27 cellular contexts compared by ENCODE assay signal in the genomic region with DNA sequence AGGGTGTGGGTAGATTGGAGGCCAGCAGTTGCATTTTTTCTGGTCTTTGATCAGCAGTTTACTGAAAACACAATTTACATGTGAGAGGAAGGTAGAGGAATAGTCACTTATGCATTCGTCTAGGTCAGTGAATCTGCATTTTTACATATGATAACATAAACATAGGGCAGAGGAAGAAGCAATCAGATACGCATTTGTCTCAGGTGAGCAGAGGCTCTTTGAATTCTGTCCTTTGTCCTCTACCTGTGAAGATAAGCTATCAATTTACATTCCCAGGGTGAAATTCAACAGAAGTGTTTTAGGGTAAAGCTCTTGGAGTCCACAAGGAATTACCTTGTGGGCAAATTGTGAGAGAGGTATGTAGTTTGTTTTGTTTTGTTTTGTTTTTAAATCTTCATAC.
A peak's percentile ranks its signal among the peaks of the same experiment; 100 is the strongest.
DNase-seq lines count a peak whose midpoint lies in the region; FAIRE-seq and TF ChIP-seq lines count a peak whose summit lies in the region.
"Had no signal": no experiment of that assay in that cellular context is flagged by ENCODE, and none has a peak within 500 bp of the region (broad histone marks: within the 10 kb centered on the region; RNA-seq: fewer than 3 reads in every experiment).

No MANE protein-coding gene starts in this region.

- no peak for TF ChIP-seq CTCF in astrocyte (IDR thresholded peaks at IDR 0.05; ENCODE audit: insufficient read depth, low read depth, low read length)

- CTCF ChIA-PET in activated naive CD4-positive, alpha-beta T cell treated with anti-CD3 and anti-CD28 coated beads, Interleukin-2, amount 10 ng/mL, durations not matched to agents 7 days and 5 days (lab: Charles Lee) = no interaction called here

- no peak for DNase-seq in astrocyte (ENCODE audit: low read depth)
- DNase-seq in LoVo (ENCODE audit: low spot score) = no peak
- no peak for DNase-seq in HUDEP-2 (lab: John Stamatoyannopoulos, UW; ENCODE audit: unreplicated experiment in 76 of 76)
- no peak for DNase-seq in putamen (ENCODE audit: low spot score)
- no peak for DNase-seq in activated naive CD4-positive, alpha-beta T cell treated with anti-CD3 and anti-CD28 coated beads, Interleukin-2, amount 10 ng/mL, durations not matched to agents 7 days and 5 days
- DNase-seq: C1 segment of cervical spinal cord; Calu3; CD4-positive, alpha-beta memory T cell; DMS79 treated with DMSO at 0.1 percent for 48 hours; HFFc6; Kasumi-1; MV-4-11; NCI-H1105 treated with DMSO at 0.1 percent for 48 hours; NCI-H146; NCI-H1930; NCI-H2107; NCI-H446 treated with DMSO at 0.1 percent for 48 hours; NCI-H526 treated with DMSO at 0.1 percent for 48 hours; RPMI8226; SHP77; T-cell had no signal

- H3K4me1 ChIP-seq in HUES48 (ENCODE audit: control insufficient read depth, insufficient read depth, low read length) (peaks cover 16% of the 10 kb centered on the region), astrocyte (ENCODE audit: insufficient read depth, low read length) (no peaks in the 10 kb centered on the region), iPS-20b (ENCODE audit: insufficient read depth, low read length) (0 out of 2 replicates have a peak, but pooled peaks cover 4% of the 10 kb centered on the region)
- H3K4me1 ChIP-seq: HAP-1 had no signal

- no peaks in the 10 kb centered on the region for H3K79me2 ChIP-seq in astrocyte (ENCODE audit: insufficient read depth, low read length)

- no peak overlapping the region for H3K4me3 Mint-ChIP-seq in astrocyte (ENCODE audit: unreplicated experiment)
- H3K4me3 Mint-ChIP-seq in activated naive CD4-positive, alpha-beta T cell treated with anti-CD3 and anti-CD28 coated beads, Interleukin-2, amount 10 ng/mL, durations not matched to agents 7 days and 5 days = no peak overlapping the region
- H3K4me3 Mint-ChIP-seq: CD4-positive, alpha-beta memory T cell; HFFc6; T-cell had no signal

- H3K27me3 ChIP-seq in HUES48 (ENCODE audit: control insufficient read depth, insufficient read depth, low read length) (no peaks in the 10 kb centered on the region), astrocyte (ENCODE audit: insufficient read depth, low read length) (no peaks in the 10 kb centered on the region), iPS-20b (ENCODE audit: insufficient read depth, low read length) (no peaks in the 10 kb centered on the region)

- H3K9ac ChIP-seq in HUES48 (ENCODE audit: low read depth, low read length) (peak overlapping the region; percentile 25; the same call in 1 of the 2 replicates), astrocyte (ENCODE audit: low read length) (no peak overlapping the region), iPS-20b (ENCODE audit: low read depth, low read length) (no peak overlapping the region)

- FAIRE-seq in astrocyte (lab: Jason Lieb, UNC) = peak; percentile 58
- FAIRE-seq: GM12892, HepG2, K562 had no signal

- H3K4me2 ChIP-seq in astrocyte (ENCODE audit: low read length) = no peak overlapping the region

- no peaks in the 10 kb centered on the region for H3K36me3 ChIP-seq in HUES48 (ENCODE audit: control insufficient read depth, insufficient read depth, low read length)
- H3K36me3 ChIP-seq in astrocyte (ENCODE audit: insufficient read depth, low read length) = no peaks in the 10 kb centered on the region
- no peaks in the 10 kb centered on the region for H3K36me3 ChIP-seq in iPS-20b (ENCODE audit: insufficient read depth, low read depth, low read length)
- H3K36me3 ChIP-seq: HAP-1 had no signal

- H3K27ac ChIP-seq in HUES48 (ENCODE audit: low read depth, low read length) = peak overlapping the region; percentile 69
- H3K27ac ChIP-seq in astrocyte (ENCODE audit: low read depth, low read length) = no peak overlapping the region
- H3K27ac ChIP-seq in iPS-20b (ENCODE audit: low read length) = no peak overlapping the region

- no peak overlapping the region for H2AFZ ChIP-seq in astrocyte (ENCODE audit: low read depth, low read length)

- H3K4me3 ChIP-seq in HUES48 (ENCODE audit: low read depth, low read length) (peak overlapping the region; percentile 1; the same call in 1 of the 2 replicates), astrocyte (ENCODE audit: insufficient read depth, low read depth, low read length) (no peak overlapping the region), iPS-20b (ENCODE audit: low read length) (peak overlapping the region; percentile 13; the same call in 1 of the 2 replicates)
- H3K4me3 ChIP-seq: HAP-1, K562 had no signal

- H4K20me1 ChIP-seq in astrocyte (ENCODE audit: insufficient read depth, low read length) = no peaks in the 10 kb centered on the region

- H3K36me3 Mint-ChIP-seq in astrocyte (ENCODE audit: low read depth, unreplicated experiment) = no peaks in the 10 kb centered on the region
- H3K36me3 Mint-ChIP-seq in activated naive CD4-positive, alpha-beta T cell treated with anti-CD3 and anti-CD28 coated beads, Interleukin-2, amount 10 ng/mL, durations not matched to agents 7 days and 5 days = no peaks in the 10 kb centered on the region
- H3K36me3 Mint-ChIP-seq: CD4-positive, alpha-beta memory T cell; T-cell had no signal

- H3K27ac Mint-ChIP-seq in astrocyte (ENCODE audit: unreplicated experiment) = no peak overlapping the region
- no peak overlapping the region for H3K27ac Mint-ChIP-seq in activated naive CD4-positive, alpha-beta T cell treated with anti-CD3 and anti-CD28 coated beads, Interleukin-2, amount 10 ng/mL, durations not matched to agents 7 days and 5 days
- H3K27ac Mint-ChIP-seq: CD4-positive, alpha-beta memory T cell; HFFc6; T-cell had no signal

- H3K9me3 Mint-ChIP-seq in astrocyte (ENCODE audit: unreplicated experiment) = no peaks in the 10 kb centered on the region
- no peaks in the 10 kb centered on the region for H3K9me3 Mint-ChIP-seq in activated naive CD4-positive, alpha-beta T cell treated with anti-CD3 and anti-CD28 coated beads, Interleukin-2, amount 10 ng/mL, durations not matched to agents 7 days and 5 days

- H3K27me3 Mint-ChIP-seq in astrocyte (ENCODE audit: low read depth, unreplicated experiment) = no peaks in the 10 kb centered on the region
- no peaks in the 10 kb centered on the region for H3K27me3 Mint-ChIP-seq in activated naive CD4-positive, alpha-beta T cell treated with anti-CD3 and anti-CD28 coated beads, Interleukin-2, amount 10 ng/mL, durations not matched to agents 7 days and 5 days
- H3K27me3 Mint-ChIP-seq: CD4-positive, alpha-beta memory T cell; T-cell had no signal

- no peaks in the 10 kb centered on the region; the same call in 1 of the 2 replicates for H3K9me3 ChIP-seq in HUES48 (ENCODE audit: control insufficient read depth, insufficient read depth, low read length)
- no peaks in the 10 kb centered on the region for H3K9me3 ChIP-seq in astrocyte (ENCODE audit: insufficient read depth, low read depth, low read length)
- no peaks in the 10 kb centered on the region for H3K9me3 ChIP-seq in iPS-20b (ENCODE audit: insufficient read depth, low read depth, low read length)
- H3K9me3 ChIP-seq: HAP-1 had no signal

- no peaks in the 10 kb centered on the region for H3K4me1 Mint-ChIP-seq in astrocyte (ENCODE audit: low read depth, unreplicated experiment)
- no peaks in the 10 kb centered on the region for H3K4me1 Mint-ChIP-seq in activated naive CD4-positive, alpha-beta T cell treated with anti-CD3 and anti-CD28 coated beads, Interleukin-2, amount 10 ng/mL, durations not matched to agents 7 days and 5 days
- H3K4me1 Mint-ChIP-seq: CD4-positive, alpha-beta memory T cell; T-cell had no signal
